In the genomic region with DNA sequence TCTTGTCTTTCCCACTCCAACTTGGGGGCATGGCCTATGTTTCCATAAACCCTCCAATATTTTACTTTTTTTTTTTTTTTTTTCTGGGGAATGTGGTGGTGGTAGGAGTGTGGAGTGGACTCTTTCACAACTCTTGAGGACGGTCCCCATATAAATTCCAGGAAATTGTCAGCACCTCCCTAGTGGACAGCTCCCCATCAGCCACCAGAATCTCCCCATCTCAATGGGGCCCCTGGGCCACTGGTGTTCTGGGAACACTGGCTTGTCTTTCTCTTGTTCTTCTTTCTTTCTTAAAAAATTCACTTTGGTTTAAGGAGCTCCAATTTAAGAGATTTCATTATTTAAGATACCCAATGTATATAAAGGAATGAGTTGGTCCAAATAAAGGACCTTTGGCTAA, we compare ENCODE assay signal across 15 cellular contexts.
DNase-seq lines count a peak whose midpoint lies in the region; ATAC-seq and TF ChIP-seq lines count a peak whose summit lies in the region.
"Had no signal": no experiment of that assay in that cellular context is flagged by ENCODE, and none has a peak within 500 bp of the region (broad histone marks: within the 10 kb centered on the region; RNA-seq: fewer than 3 reads in every experiment).

No MANE protein-coding gene starts in this region.

- no peaks in the 10 kb centered on the region for H3K9me3 Mint-ChIP-seq in endothelial cell (ENCODE audit: unreplicated experiment)
- H3K9me3 Mint-ChIP-seq in nephron, result no peaks in the 10 kb centered on the region
- H3K9me3 Mint-ChIP-seq in activated naive CD8-positive, alpha-beta T cell treated with anti-CD3 and anti-CD28 coated beads, Interleukin-2, amount 50 U/mL, for 24 hours, result no peaks in the 10 kb centered on the region
- H3K9me3 Mint-ChIP-seq: CD8-positive, alpha-beta T cell had no signal

- intact Hi-C loops in posterior vena cava (cut with DNase I), result no loop called here

- peaks cover 6% of the 10 kb centered on the region for H3K4me1 Mint-ChIP-seq in endothelial cell (ENCODE audit: unreplicated experiment)
- peaks cover 27% of the 10 kb centered on the region for H3K4me1 Mint-ChIP-seq in nephron
- H3K4me1 Mint-ChIP-seq in activated naive CD8-positive, alpha-beta T cell treated with anti-CD3 and anti-CD28 coated beads, Interleukin-2, amount 50 U/mL, for 24 hours, result no peaks in the 10 kb centered on the region
- H3K4me1 Mint-ChIP-seq: brain had no signal

- H3K27me3 Mint-ChIP-seq in endothelial cell (ENCODE audit: unreplicated experiment) (peaks cover 2% of the 10 kb centered on the region), nephron (ENCODE audit: low read depth) (peaks cover 12% of the 10 kb centered on the region)
- peaks cover 10% of the 10 kb centered on the region for H3K27me3 Mint-ChIP-seq in activated naive CD8-positive, alpha-beta T cell treated with anti-CD3 and anti-CD28 coated beads, Interleukin-2, amount 50 U/mL, for 24 hours
- H3K27me3 Mint-ChIP-seq: progenitor cell of endocrine pancreas, type B pancreatic cell had no signal

- no peak for TF ChIP-seq CTCF in endothelial cell (IDR thresholded peaks at IDR 0.05; ENCODE audit: unreplicated experiment)
- no peak for TF ChIP-seq CTCF in nephron (IDR thresholded peaks at IDR 0.05; ENCODE audit: unreplicated experiment in 3 of 3)

- ATAC-seq in activated naive CD8-positive, alpha-beta T cell treated with anti-CD3 and anti-CD28 coated beads, Interleukin-2, amount 50 U/mL, for 24 hours, result no peak
- ATAC-seq: CD8-positive, alpha-beta T cell had no signal

- no peak overlapping the region for H3K4me3 Mint-ChIP-seq in endothelial cell (ENCODE audit: unreplicated experiment)
- no peak overlapping the region for H3K4me3 Mint-ChIP-seq in nephron
- no peak overlapping the region for H3K4me3 Mint-ChIP-seq in activated naive CD8-positive, alpha-beta T cell treated with anti-CD3 and anti-CD28 coated beads, Interleukin-2, amount 50 U/mL, for 24 hours
- H3K4me3 Mint-ChIP-seq: brain; CD8-positive, alpha-beta T cell; type B pancreatic cell had no signal

- DNase-seq in EL, result peak; percentile 56
- DNase-seq in MV-4-11 (lab: John Stamatoyannopoulos, UW), result peak; percentile 4
- DNase-seq in endothelial cell (ENCODE audit: low spot score), result peak; percentile 34
- no peak for DNase-seq in posterior vena cava (ENCODE audit: low spot score)
- DNase-seq in activated naive CD8-positive, alpha-beta T cell treated with anti-CD3 and anti-CD28 coated beads, Interleukin-2, amount 50 U/mL, for 24 hours, result no peak
- no peak for DNase-seq in OCI-M2 (lab: John Stamatoyannopoulos, UW; ENCODE audit: unreplicated experiment)
- no peak for DNase-seq in middle frontal gyrus (ENCODE audit: extremely low spot score, low spot score)
- DNase-seq: activated CD8-positive, alpha-beta memory T cell treated with anti-CD3 and anti-CD28 coated beads, Interleukin-2, amount 50 U/mL, for 48 hours; islet precursor cell; NCI-H146 had no signal

- H3K27ac Mint-ChIP-seq in endothelial cell (ENCODE audit: unreplicated experiment) (no peak overlapping the region), nephron (peak overlapping the region in 2 of 3 experiments; percentile 42 to 46)
- no peak overlapping the region for H3K27ac Mint-ChIP-seq in activated naive CD8-positive, alpha-beta T cell treated with anti-CD3 and anti-CD28 coated beads, Interleukin-2, amount 50 U/mL, for 24 hours
- H3K27ac Mint-ChIP-seq: brain; CD8-positive, alpha-beta T cell; progenitor cell of endocrine pancreas; type B pancreatic cell had no signal

- H3K36me3 Mint-ChIP-seq in endothelial cell (ENCODE audit: low read depth, unreplicated experiment) (no peaks in the 10 kb centered on the region), nephron (ENCODE audit: low read depth) (no peaks in the 10 kb centered on the region)
- no peaks in the 10 kb centered on the region for H3K36me3 Mint-ChIP-seq in activated naive CD8-positive, alpha-beta T cell treated with anti-CD3 and anti-CD28 coated beads, Interleukin-2, amount 50 U/mL, for 24 hours (ENCODE audit: low read depth)
- H3K36me3 Mint-ChIP-seq: brain; CD8-positive, alpha-beta T cell; type B pancreatic cell had no signal

Comparison
In these comparisons a context has a peak if more than half of its experiments do, and no peak if none do; other contexts are left out.
1. DNase-seq: peak in EL (single experiment), MV-4-11 (single experiment) and endothelial cell (single experiment); none in posterior vena cava (single experiment), activated naive CD8-positive, alpha-beta T cell treated with anti-CD3 and anti-CD28 coated beads, Interleukin-2, amount 50 U/mL, for 24 hours (single experiment), OCI-M2 (single experiment) and middle frontal gyrus (single experiment).
2. H3K27ac Mint-ChIP-seq: peak in nephron (2 of 3); none in endothelial cell (single experiment) and activated naive CD8-positive, alpha-beta T cell treated with anti-CD3 and anti-CD28 coated beads, Interleukin-2, amount 50 U/mL, for 24 hours (single experiment).